In the genomic region with DNA sequence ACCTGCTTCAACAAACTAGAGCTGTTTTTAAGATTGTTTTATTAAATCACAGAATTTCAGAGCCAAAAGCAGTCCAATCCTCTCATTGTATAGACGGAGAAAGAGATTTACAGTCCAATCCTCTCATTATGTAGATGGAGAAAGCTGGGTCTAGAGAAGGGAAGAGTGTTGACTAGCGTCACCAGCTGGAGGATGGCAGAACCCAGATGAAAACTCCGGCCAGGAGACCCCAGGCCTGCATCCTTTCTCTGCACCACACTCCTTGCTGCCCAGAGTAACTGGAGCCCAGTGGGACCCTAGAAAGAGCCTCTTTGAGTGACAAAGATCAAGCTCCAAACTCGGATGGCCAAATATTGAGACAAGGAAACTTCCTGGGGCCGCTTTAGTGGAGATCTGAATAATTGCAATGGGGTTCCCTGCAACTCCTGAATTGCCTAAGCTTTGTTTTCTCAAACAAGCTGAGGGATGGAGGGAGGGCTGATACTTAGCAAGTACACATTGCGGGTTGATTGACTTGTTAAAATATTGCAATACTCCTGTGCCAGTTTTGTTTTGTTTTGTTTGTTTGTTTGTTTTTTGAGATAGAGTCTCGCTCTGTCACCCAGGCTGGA, we compare ENCODE assay signal across 2 cellular contexts.
TF ChIP-seq lines count a peak whose summit lies in the region.

No MANE protein-coding gene starts in this region.

TF ChIP-seq in GM23338, 12 proteins besides CTCF, POLR2A, EP300 and RAD21:
- TF ChIP-seq STAT1 (IDR thresholded peaks at IDR 0.05; ENCODE audit: unreplicated experiment) (no peak), ETS1 (IDR thresholded peaks at IDR 0.05) (no peak), CREB1 (CRISPR knock-in tag; IDR thresholded peaks at IDR 0.05; ENCODE audit: low read depth) (no peak), ZNF331 (CRISPR knock-in tag; IDR thresholded peaks at IDR 0.05; ENCODE audit: low read depth) (no peak), JUNB (IDR thresholded peaks at IDR 0.05; ENCODE audit: unreplicated experiment) (no peak), EZH2 (IDR thresholded peaks at IDR 0.05; ENCODE audit: low read depth, unreplicated experiment) (no peak)

TF ChIP-seq in WTC11, 78 proteins besides CTCF, POLR2A, EP300 and RAD21:
- no peak for TF ChIP-seq MLX (CRISPR knock-in tag; IDR thresholded peaks at IDR 0.05)
- TF ChIP-seq USF1 (CRISPR knock-in tag; IDR thresholded peaks at IDR 0.05) = no peak
- no peak for TF ChIP-seq USF2 (CRISPR knock-in tag; IDR thresholded peaks at IDR 0.05)
- TF ChIP-seq ZNF263 (CRISPR knock-in tag; IDR thresholded peaks at IDR 0.05; ENCODE audit: low read depth) = no peak
- no peak for TF ChIP-seq ZBTB21 (CRISPR knock-in tag; IDR thresholded peaks at IDR 0.05; ENCODE audit: borderline replicate concordance)
- TF ChIP-seq, protein P1, sequence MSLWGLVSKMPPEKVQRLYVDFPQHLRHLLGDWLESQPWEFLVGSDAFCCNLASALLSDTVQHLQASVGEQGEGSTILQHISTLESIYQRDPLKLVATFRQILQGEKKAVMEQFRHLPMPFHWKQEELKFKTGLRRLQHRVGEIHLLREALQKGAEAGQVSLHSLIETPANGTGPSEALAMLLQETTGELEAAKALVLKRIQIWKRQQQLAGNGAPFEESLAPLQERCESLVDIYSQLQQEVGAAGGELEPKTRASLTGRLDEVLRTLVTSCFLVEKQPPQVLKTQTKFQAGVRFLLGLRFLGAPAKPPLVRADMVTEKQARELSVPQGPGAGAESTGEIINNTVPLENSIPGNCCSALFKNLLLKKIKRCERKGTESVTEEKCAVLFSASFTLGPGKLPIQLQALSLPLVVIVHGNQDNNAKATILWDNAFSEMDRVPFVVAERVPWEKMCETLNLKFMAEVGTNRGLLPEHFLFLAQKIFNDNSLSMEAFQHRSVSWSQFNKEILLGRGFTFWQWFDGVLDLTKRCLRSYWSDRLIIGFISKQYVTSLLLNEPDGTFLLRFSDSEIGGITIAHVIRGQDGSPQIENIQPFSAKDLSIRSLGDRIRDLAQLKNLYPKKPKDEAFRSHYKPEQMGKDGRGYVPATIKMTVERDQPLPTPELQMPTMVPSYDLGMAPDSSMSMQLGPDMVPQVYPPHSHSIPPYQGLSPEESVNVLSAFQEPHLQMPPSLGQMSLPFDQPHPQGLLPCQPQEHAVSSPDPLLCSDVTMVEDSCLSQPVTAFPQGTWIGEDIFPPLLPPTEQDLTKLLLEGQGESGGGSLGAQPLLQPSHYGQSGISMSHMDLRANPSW (CRISPR knock-in tag; conservative IDR thresholded peaks at IDR 0.05; ENCODE audit: low read depth) = no peak
- TF ChIP-seq, protein P2, sequence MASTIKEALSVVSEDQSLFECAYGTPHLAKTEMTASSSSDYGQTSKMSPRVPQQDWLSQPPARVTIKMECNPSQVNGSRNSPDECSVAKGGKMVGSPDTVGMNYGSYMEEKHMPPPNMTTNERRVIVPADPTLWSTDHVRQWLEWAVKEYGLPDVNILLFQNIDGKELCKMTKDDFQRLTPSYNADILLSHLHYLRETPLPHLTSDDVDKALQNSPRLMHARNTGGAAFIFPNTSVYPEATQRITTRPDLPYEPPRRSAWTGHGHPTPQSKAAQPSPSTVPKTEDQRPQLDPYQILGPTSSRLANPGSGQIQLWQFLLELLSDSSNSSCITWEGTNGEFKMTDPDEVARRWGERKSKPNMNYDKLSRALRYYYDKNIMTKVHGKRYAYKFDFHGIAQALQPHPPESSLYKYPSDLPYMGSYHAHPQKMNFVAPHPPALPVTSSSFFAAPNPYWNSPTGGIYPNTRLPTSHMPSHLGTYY (CRISPR knock-in tag; IDR thresholded peaks at IDR 0.05) = no peak
- no peak for TF ChIP-seq TP53 (CRISPR knock-in tag; IDR thresholded peaks at IDR 0.05)
- TF ChIP-seq, protein P3, sequence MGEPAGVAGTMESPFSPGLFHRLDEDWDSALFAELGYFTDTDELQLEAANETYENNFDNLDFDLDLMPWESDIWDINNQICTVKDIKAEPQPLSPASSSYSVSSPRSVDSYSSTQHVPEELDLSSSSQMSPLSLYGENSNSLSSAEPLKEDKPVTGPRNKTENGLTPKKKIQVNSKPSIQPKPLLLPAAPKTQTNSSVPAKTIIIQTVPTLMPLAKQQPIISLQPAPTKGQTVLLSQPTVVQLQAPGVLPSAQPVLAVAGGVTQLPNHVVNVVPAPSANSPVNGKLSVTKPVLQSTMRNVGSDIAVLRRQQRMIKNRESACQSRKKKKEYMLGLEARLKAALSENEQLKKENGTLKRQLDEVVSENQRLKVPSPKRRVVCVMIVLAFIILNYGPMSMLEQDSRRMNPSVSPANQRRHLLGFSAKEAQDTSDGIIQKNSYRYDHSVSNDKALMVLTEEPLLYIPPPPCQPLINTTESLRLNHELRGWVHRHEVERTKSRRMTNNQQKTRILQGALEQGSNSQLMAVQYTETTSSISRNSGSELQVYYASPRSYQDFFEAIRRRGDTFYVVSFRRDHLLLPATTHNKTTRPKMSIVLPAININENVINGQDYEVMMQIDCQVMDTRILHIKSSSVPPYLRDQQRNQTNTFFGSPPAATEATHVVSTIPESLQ (CRISPR knock-in tag; IDR thresholded peaks at IDR 0.05) = no peak
